19 cellular contexts compared by ENCODE assay signal in the genomic region with DNA sequence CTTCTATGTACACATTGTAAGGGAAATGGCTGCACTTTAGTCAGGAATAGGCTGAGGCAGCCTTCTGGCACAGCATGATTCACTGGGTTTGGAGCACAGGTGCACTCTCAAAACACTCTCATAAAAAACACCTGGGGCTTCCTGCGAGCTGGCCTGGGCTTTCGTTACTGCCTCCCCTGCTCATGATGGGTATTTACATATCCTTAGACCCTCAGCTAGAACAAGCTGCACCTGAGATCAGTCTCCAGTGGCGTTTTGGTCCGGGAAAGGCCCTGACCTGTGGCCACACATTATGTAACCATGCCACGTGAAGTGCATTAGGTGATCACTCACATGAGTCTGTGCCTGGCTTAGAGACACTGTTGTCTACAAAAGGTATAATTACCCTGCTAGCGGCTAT.
DNase-seq lines count a peak whose midpoint lies in the region; ATAC-seq and TF ChIP-seq lines count a peak whose summit lies in the region.
"Had no signal": no experiment of that assay in that cellular context is flagged by ENCODE, and none has a peak within 500 bp of the region (broad histone marks: within the 10 kb centered on the region; RNA-seq: fewer than 3 reads in every experiment).

No MANE protein-coding gene starts in this region.

- TF ChIP-seq CTCF in GM12865 (IDR thresholded peaks at IDR 0.05; ENCODE audit: insufficient read depth, low read depth, low read length, missing control alignments) (no peak), foreskin keratinocyte (conservative IDR thresholded peaks at IDR 0.05) (no peak), CD14-positive monocyte (IDR thresholded peaks at IDR 0.05) (no peak)

- ATAC-seq in foreskin keratinocyte = peak; percentile 55

- H3K27ac Mint-ChIP-seq in CD14-positive monocyte = no peak overlapping the region

- H3K27ac ChIP-seq in foreskin keratinocyte = no peak overlapping the region
- H3K27ac ChIP-seq: parathyroid adenoma, SJCRH30, skin epidermis, tibial artery had no signal

- peaks cover 0 to 3% (median 0%) of the 10 kb centered on the region in 3 donors for H3K27me3 Mint-ChIP-seq in CD14-positive monocyte (ENCODE audit: low read depth in 3 of 3)
- H3K27me3 Mint-ChIP-seq: naive B cell had no signal

- peaks cover 0 to 2% (median 0%) of the 10 kb centered on the region in 7 donors for H3K9me3 Mint-ChIP-seq in CD14-positive monocyte
- H3K9me3 Mint-ChIP-seq: naive B cell had no signal

- no peaks in the 10 kb centered on the region for H3K4me1 ChIP-seq in foreskin keratinocyte
- H3K4me1 ChIP-seq: parathyroid adenoma had no signal

- intact Hi-C loops in CD14-positive monocyte (cut with micrococcal nuclease) = no loop called here

- no peaks in the 10 kb centered on the region for H3K36me3 Mint-ChIP-seq in CD14-positive monocyte
- H3K36me3 Mint-ChIP-seq: naive B cell had no signal

- H3K4me1 Mint-ChIP-seq in CD14-positive monocyte = no peaks in the 10 kb centered on the region
- H3K4me1 Mint-ChIP-seq: naive B cell had no signal

- no peaks in the 10 kb centered on the region for H3K27me3 ChIP-seq in foreskin keratinocyte
- H3K27me3 ChIP-seq: SJCRH30, tibial artery had no signal

- H3K4me3 ChIP-seq in GM12865 (ENCODE audit: low read depth, low read length) = no peak overlapping the region
- H3K4me3 ChIP-seq: lung, SJCRH30, skin epidermis, tibial artery had no signal

- no peak overlapping the region for H3K4me3 Mint-ChIP-seq in CD14-positive monocyte
- H3K4me3 Mint-ChIP-seq: naive B cell had no signal

- DNase-seq in GM12865 (ENCODE audit: low read depth) (peak; percentile 26), NCI-H1105 treated with DMSO at 0.1 percent for 48 hours (lab: John Stamatoyannopoulos, UW) (peak; percentile 63), NCI-H510A (lab: John Stamatoyannopoulos, UW) (peak; percentile 65), foreskin keratinocyte (peak in 1 of 2 donors; percentile 15), CD14-positive monocyte (ENCODE audit: low spot score) (no peak), C1 segment of cervical spinal cord (lab: John Stamatoyannopoulos, UW) (no peak), hippocampal formation (lab: John Stamatoyannopoulos, UW) (no peak)
- no peak for DNase-seq in activated CD4-positive, alpha-beta T cell treated with anti-CD3 and anti-CD28 coated beads for 4 hours
- DNase-seq: activated CD4-positive, alpha-beta T cell treated with anti-CD3 and anti-CD28 coated beads for 1 hour; activated naive CD4-positive, alpha-beta T cell; aorta; MV-4-11; naive B cell; SJCRH30; T-helper 2 cell; tibial artery had no signal

Comparison
In these comparisons a context has a peak if more than half of its experiments do, and no peak if none do; other contexts are left out.
1. DNase-seq: peak in GM12865 (single experiment), NCI-H1105 treated with DMSO at 0.1 percent for 48 hours (single experiment) and NCI-H510A (single experiment); none in CD14-positive monocyte (single experiment), C1 segment of cervical spinal cord (0 of 14), hippocampal formation (0 of 2) and activated CD4-positive, alpha-beta T cell treated with anti-CD3 and anti-CD28 coated beads for 4 hours (0 of 2).